9 cellular contexts compared by ENCODE assay signal in genomic region chr7:44101966-44102845, GRCh38. TPM values are rescaled to one million over a fixed set of nuclear protein-coding genes. Genes with fewer than 3 reads are reported as not detected.
A peak's percentile ranks its signal among the peaks of the same experiment; 100 is the strongest.
DNase-seq lines count a peak whose midpoint lies in the region; ATAC-seq and TF ChIP-seq lines count a peak whose summit lies in the region.
"Had no signal": no experiment of that assay in that cellular context is flagged by ENCODE, and none has a peak within 500 bp of the region (broad histone marks: within the 10 kb centered on the region; RNA-seq: fewer than 3 reads in every experiment).

No MANE protein-coding gene starts in this region.

- CTCF ChIA-PET in T-cell (lab: Charles Lee): interaction anchor here in 1 of 2 donors (0.6 kb wide), 1 partner anchor 64 kb away, joined by 4 read pairs; no protein-coding TSS in a partner anchor

- H3K9ac ChIP-seq in BLaER1 treated with 17β-estradiol and CSF1 and Interleukin-3, amounts not matched to agents 10 nM and 100 nM: peak overlapping the region in 9 of 11 experiments; percentile 1 to 89 (median 79); a peak in 12 of 22 replicates

- H3K36me3 Mint-ChIP-seq in T-cell (no peaks in the 10 kb centered on the region), progenitor cell of endocrine pancreas (ENCODE audit: insufficient read depth) (no peaks in the 10 kb centered on the region)

- TF ChIP-seq CTCF in fibroblast of pulmonary artery (IDR thresholded peaks at IDR 0.05; ENCODE audit: low read length, missing control alignments) (no peak), progenitor cell of endocrine pancreas (IDR thresholded peaks at IDR 0.05; ENCODE audit: unreplicated experiment) (no peak)

- ATAC-seq in T-cell (replicated peaks in 1 of 4): no peak
- no peak for ATAC-seq in left lobe of liver

- peak overlapping the region in 3 of 10 experiments; percentile 3 to 84 (median 76); a peak in 4 of 20 replicates for H3K4me3 ChIP-seq in BLaER1 treated with 17β-estradiol and CSF1 and Interleukin-3, amounts not matched to agents 10 nM and 100 nM
- no peak overlapping the region for H3K4me3 ChIP-seq in fibroblast of pulmonary artery (replicated peaks; ENCODE audit: low read depth, low read length)

- peaks cover 0 to 27% (median 24%) of the 10 kb centered on the region in 11 experiments; a peak in 18 of 22 replicates for H4K20me1 ChIP-seq in BLaER1 treated with 17β-estradiol and CSF1 and Interleukin-3, amounts not matched to agents 10 nM and 100 nM

- H3K27me3 ChIP-seq in BLaER1 treated with 17β-estradiol and CSF1 and Interleukin-3, amounts not matched to agents 10 nM and 100 nM: no peaks in the 10 kb centered on the region; a peak in 1 of 22 replicates

- H3K27ac ChIP-seq in BLaER1 treated with 17β-estradiol and CSF1 and Interleukin-3, amounts not matched to agents 10 nM and 100 nM: peak overlapping the region in 9 of 11 experiments; percentile 84 to 97 (median 91); a peak in 18 of 22 replicates

- H3K36me3 ChIP-seq in BLaER1 treated with 17β-estradiol and CSF1 and Interleukin-3, amounts not matched to agents 10 nM and 100 nM: peaks cover 0 to 15% (median 13%) of the 10 kb centered on the region in 11 experiments; a peak in 18 of 22 replicates

- H3K9me3 ChIP-seq in BLaER1 treated with 17β-estradiol and CSF1 and Interleukin-3, amounts not matched to agents 10 nM and 100 nM (replicated peaks in 1 of 11): no peaks in the 10 kb centered on the region

- H3K4me3 Mint-ChIP-seq in T-cell (peak overlapping the region; percentile 21 to 79 (median 22)), progenitor cell of endocrine pancreas (ENCODE audit: low read depth) (peak overlapping the region; percentile 58)

- POLR2A ChIA-PET in T-cell (lab: Charles Lee): no interaction called here

- H3K4me2 ChIP-seq in BLaER1 treated with 17β-estradiol and CSF1 and Interleukin-3, amounts not matched to agents 10 nM and 100 nM: peak overlapping the region; percentile 81 to 97 (median 91)

- H3K4me1 Mint-ChIP-seq in T-cell (peaks cover 18 to 23% (median 21%) of the 10 kb centered on the region in 3 donors), progenitor cell of endocrine pancreas (ENCODE audit: low read depth) (peaks cover 5% of the 10 kb centered on the region)

- H3K27ac Mint-ChIP-seq in T-cell (no peak overlapping the region), progenitor cell of endocrine pancreas (no peak overlapping the region)

- H3K9me3 Mint-ChIP-seq in T-cell: no peaks in the 10 kb centered on the region
- H3K9me3 Mint-ChIP-seq in progenitor cell of endocrine pancreas (ENCODE audit: low read depth): no peaks in the 10 kb centered on the region

- peaks cover 0 to 28% of the 10 kb centered on the region in 2 donors for H3K27me3 Mint-ChIP-seq in T-cell
- peaks cover 23% of the 10 kb centered on the region for H3K27me3 Mint-ChIP-seq in progenitor cell of endocrine pancreas

- DNase-seq in T-cell (no peak), fibroblast of pulmonary artery (ENCODE audit: low read depth) (peak; percentile 47), progenitor cell of endocrine pancreas (ENCODE audit: low spot score, unreplicated experiment) (no peak), NCI-H82 treated with DMSO at 0.1 percent for 48 hours (lab: John Stamatoyannopoulos, UW; ENCODE audit: unreplicated experiment) (no peak), left lobe of liver (ENCODE audit: low spot score) (no peak), SIG-M5 (lab: John Stamatoyannopoulos, UW) (no peak), SKM-1 (lab: John Stamatoyannopoulos, UW; ENCODE audit: unreplicated experiment) (no peak)

- peaks cover 81 to 93% (median 90%) of the 10 kb centered on the region in 10 experiments for H3K4me1 ChIP-seq in BLaER1 treated with 17β-estradiol and CSF1 and Interleukin-3, amounts not matched to agents 10 nM and 100 nM

RNA-seq across cellular contexts. Expression of gene AEBP1, which starts 1.9 kb away (rescaled TPM):
- total RNA-seq in T-cell (10 to 100 TPM; 18.1 to 28.4 (median 23.1) TPM), progenitor cell of endocrine pancreas (52.2 and 57.5 TPM in 2 replicates), left lobe of liver (9.4 TPM)
- total RNA-seq: HT-29 had no signal

RNA-seq across cellular contexts. Expression of gene POLM, which starts 19.9 kb away (rescaled TPM):
- total RNA-seq in T-cell: 10 to 100 TPM; 39.5 to 81.9 (median 70.7) TPM
- 33.3 and 33.8 TPM in 2 replicates for total RNA-seq in progenitor cell of endocrine pancreas
- 21.0 TPM for total RNA-seq in left lobe of liver

RNA-seq across cellular contexts. Expression of gene POLD2, which starts 21.1 kb away (rescaled TPM):
- total RNA-seq in T-cell: 10 to 100 TPM; 53.4 to 85.1 (median 72.6) TPM
- 95.4 and 104 TPM in 2 replicates for total RNA-seq in progenitor cell of endocrine pancreas
- 78.3 TPM for total RNA-seq in left lobe of liver

RNA-seq across cellular contexts. Expression of gene PGAM2, which starts 36.8 kb away (rescaled TPM):
- total RNA-seq in T-cell (1 to 10 TPM; 1.1 to 2.9 (median 1.7) TPM), progenitor cell of endocrine pancreas (1.8 and 2.5 TPM in 2 replicates), left lobe of liver (not detected)

RNA-seq across cellular contexts. Expression of gene MYL7, which starts 38.9 kb away (rescaled TPM):
- total RNA-seq in T-cell (not detected), progenitor cell of endocrine pancreas (1.5 and 1.7 TPM in 2 replicates), left lobe of liver (not detected)
- total RNA-seq: HT-29 had no signal
